In the genomic region with DNA sequence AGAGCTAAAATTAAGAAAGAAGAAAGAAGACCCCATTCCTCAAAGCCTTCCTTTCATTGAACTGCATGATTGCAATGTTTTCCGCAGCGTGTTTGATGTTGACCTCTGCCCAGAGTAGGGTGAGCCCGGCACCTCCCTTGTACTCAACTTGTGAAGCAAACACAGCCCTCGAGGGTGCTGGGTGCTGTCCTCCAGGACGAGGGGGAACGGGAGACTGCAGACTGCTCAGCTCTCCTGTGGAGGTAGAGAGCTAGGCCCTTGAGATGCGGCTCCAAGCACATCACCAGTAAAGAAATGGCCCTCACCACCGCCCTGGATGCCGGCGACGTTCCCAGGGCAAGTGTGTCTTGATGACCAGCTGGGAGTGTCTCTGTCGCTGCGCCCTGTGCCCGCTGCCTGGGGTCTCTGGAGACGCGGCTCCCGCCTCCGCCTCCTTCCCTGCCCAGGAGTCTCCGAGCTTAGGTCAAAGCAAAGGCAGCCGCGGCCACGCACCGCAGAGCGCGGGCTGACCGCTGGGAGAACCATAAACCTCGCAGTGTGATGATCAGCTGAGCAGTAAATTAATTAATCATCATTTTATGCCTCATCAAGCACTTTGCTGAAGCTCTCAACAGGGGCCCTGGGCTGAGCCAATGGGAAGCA, we compare ENCODE assay signal across 18 cellular contexts.
"Had no signal": no experiment of that assay in that cellular context is flagged by ENCODE, and none has a peak within 500 bp of the region (broad histone marks: within the 10 kb centered on the region; RNA-seq: fewer than 3 reads in every experiment).

No MANE protein-coding gene starts in this region.

- ATAC-seq: esophagus mucosa; heart left ventricle; left lobe of liver; naive thymus-derived CD4-positive, alpha-beta T cell; right cardiac atrium; stimulated activated naive CD8-positive, alpha-beta T cell treated with anti-CD3 and anti-CD28 coated beads, Interleukin-15, Interleukin-2, amounts not matched to agents 100 U/mL and 50 U/mL, for 24 hours had no signal

- H3K4me3 ChIP-seq: dorsolateral prefrontal cortex, heart left ventricle, smooth muscle cell, suprapubic skin, thyroid gland had no signal

- H3K36me3 Mint-ChIP-seq: naive thymus-derived CD4-positive, alpha-beta T cell; type B pancreatic cell had no signal

- H3K4me3 Mint-ChIP-seq: naive thymus-derived CD4-positive, alpha-beta T cell; type B pancreatic cell had no signal

- DNase-seq: cortex of kidney; dorsolateral prefrontal cortex; effector CD8-positive, alpha-beta T cell; heart left ventricle; hippocampal formation; kidney glomerular epithelial cell; mammary epithelial cell; naive thymus-derived CD4-positive, alpha-beta T cell; posterior cingulate gyrus; right cardiac atrium; stimulated activated CD4-positive, alpha-beta T cell treated with anti-CD3 and anti-CD28 coated beads, Interleukin-2, amount 100 ng/mL, for 48 hours; stimulated activated naive CD8-positive, alpha-beta T cell treated with anti-CD3 and anti-CD28 coated beads, Interleukin-15, Interleukin-2, amounts not matched to agents 100 U/mL and 50 U/mL, for 24 hours; thyroid gland had no signal

- H3K36me3 ChIP-seq: heart left ventricle, suprapubic skin, thyroid gland had no signal

- H3K9me3 Mint-ChIP-seq: type B pancreatic cell had no signal

- H3K9me3 ChIP-seq: heart left ventricle, suprapubic skin, thyroid gland had no signal

- H3K4me1 ChIP-seq: heart left ventricle, suprapubic skin, thyroid gland had no signal

- H3K27ac ChIP-seq: dorsolateral prefrontal cortex, heart left ventricle, suprapubic skin, thyroid gland had no signal

- H3K27me3 ChIP-seq: thyroid gland had no signal

- H3K4me2 ChIP-seq: smooth muscle cell had no signal

- H3K27ac Mint-ChIP-seq: naive thymus-derived CD4-positive, alpha-beta T cell; type B pancreatic cell had no signal

- H3K4me1 Mint-ChIP-seq: naive thymus-derived CD4-positive, alpha-beta T cell had no signal
